ENCODE assay signal across 2 cellular contexts in the genomic region with DNA sequence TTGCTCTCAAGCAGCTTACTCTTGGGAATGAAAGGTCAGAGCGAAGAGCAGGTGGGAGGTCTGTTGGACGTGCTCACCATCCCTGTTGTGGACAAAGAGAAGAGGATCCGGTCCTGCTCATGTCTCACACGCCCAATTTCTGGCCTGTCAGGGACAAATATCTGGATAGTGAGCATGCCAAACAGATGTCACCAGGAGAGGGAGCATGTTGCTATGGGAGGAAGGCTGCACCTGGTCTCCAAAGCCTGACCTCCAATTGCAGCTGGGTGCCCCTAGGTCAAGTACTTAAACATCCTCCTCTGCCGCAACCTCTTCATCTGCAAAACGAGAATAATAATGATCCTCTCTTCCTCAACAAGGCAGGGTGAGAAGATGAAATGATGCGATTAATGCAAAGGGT.
TF ChIP-seq lines count a peak whose summit lies in the region.

No MANE protein-coding gene starts in this region.

TF ChIP-seq in SK-N-SH, 30 proteins besides CTCF, POLR2A, EP300 and RAD21 (continued from another document):
- no peak for TF ChIP-seq YY1 (IDR thresholded peaks at IDR 0.05; ENCODE audit: low read depth)
- no peak for TF ChIP-seq EZH2phosphoT487 (IDR thresholded peaks at IDR 0.05; ENCODE audit: borderline replicate concordance, low read depth)
- no peak for TF ChIP-seq POLR2AphosphoS5 (IDR thresholded peaks at IDR 0.05; ENCODE audit: low read depth, low read length)
- TF ChIP-seq RFX5 (IDR thresholded peaks at IDR 0.05; ENCODE audit: low read length): no peak
- no peak for TF ChIP-seq GABPA (IDR thresholded peaks at IDR 0.05; ENCODE audit: low read depth)
- no peak for TF ChIP-seq FOXM1 (IDR thresholded peaks at IDR 0.05; ENCODE audit: low read depth)
- TF ChIP-seq, protein P1, sequence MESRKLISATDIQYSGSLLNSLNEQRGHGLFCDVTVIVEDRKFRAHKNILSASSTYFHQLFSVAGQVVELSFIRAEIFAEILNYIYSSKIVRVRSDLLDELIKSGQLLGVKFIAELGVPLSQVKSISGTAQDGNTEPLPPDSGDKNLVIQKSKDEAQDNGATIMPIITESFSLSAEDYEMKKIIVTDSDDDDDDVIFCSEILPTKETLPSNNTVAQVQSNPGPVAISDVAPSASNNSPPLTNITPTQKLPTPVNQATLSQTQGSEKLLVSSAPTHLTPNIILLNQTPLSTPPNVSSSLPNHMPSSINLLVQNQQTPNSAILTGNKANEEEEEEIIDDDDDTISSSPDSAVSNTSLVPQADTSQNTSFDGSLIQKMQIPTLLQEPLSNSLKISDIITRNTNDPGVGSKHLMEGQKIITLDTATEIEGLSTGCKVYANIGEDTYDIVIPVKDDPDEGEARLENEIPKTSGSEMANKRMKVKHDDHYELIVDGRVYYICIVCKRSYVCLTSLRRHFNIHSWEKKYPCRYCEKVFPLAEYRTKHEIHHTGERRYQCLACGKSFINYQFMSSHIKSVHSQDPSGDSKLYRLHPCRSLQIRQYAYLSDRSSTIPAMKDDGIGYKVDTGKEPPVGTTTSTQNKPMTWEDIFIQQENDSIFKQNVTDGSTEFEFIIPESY (IDR thresholded peaks at IDR 0.05; ENCODE audit: borderline replicate concordance, low read depth): no peak
- TF ChIP-seq, protein P2, sequence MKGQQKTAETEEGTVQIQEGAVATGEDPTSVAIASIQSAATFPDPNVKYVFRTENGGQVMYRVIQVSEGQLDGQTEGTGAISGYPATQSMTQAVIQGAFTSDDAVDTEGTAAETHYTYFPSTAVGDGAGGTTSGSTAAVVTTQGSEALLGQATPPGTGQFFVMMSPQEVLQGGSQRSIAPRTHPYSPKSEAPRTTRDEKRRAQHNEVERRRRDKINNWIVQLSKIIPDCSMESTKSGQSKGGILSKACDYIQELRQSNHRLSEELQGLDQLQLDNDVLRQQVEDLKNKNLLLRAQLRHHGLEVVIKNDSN (IDR thresholded peaks at IDR 0.05; ENCODE audit: borderline replicate concordance, low read depth): no peak
- TF ChIP-seq RXRA (IDR thresholded peaks at IDR 0.05; ENCODE audit: borderline replicate concordance, low read depth): no peak
- TF ChIP-seq RCOR1 (IDR thresholded peaks at IDR 0.05; ENCODE audit: low read length): no peak
- TF ChIP-seq, protein P3, sequence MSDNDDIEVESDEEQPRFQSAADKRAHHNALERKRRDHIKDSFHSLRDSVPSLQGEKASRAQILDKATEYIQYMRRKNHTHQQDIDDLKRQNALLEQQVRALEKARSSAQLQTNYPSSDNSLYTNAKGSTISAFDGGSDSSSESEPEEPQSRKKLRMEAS (IDR thresholded peaks at IDR 0.05; ENCODE audit: low read depth): no peak
- TF ChIP-seq GATA2 (CRISPR knock-in tag; IDR thresholded peaks at IDR 0.05): no peak
- TF ChIP-seq TCF12 (IDR thresholded peaks at IDR 0.05): no peak
- no peak for TF ChIP-seq SIN3A (IDR thresholded peaks at IDR 0.05; ENCODE audit: borderline replicate concordance, low read depth, low read length)
- no peak for TF ChIP-seq SMC3 (IDR thresholded peaks at IDR 0.05; ENCODE audit: low read depth, low read length)
- TF ChIP-seq, protein P4, sequence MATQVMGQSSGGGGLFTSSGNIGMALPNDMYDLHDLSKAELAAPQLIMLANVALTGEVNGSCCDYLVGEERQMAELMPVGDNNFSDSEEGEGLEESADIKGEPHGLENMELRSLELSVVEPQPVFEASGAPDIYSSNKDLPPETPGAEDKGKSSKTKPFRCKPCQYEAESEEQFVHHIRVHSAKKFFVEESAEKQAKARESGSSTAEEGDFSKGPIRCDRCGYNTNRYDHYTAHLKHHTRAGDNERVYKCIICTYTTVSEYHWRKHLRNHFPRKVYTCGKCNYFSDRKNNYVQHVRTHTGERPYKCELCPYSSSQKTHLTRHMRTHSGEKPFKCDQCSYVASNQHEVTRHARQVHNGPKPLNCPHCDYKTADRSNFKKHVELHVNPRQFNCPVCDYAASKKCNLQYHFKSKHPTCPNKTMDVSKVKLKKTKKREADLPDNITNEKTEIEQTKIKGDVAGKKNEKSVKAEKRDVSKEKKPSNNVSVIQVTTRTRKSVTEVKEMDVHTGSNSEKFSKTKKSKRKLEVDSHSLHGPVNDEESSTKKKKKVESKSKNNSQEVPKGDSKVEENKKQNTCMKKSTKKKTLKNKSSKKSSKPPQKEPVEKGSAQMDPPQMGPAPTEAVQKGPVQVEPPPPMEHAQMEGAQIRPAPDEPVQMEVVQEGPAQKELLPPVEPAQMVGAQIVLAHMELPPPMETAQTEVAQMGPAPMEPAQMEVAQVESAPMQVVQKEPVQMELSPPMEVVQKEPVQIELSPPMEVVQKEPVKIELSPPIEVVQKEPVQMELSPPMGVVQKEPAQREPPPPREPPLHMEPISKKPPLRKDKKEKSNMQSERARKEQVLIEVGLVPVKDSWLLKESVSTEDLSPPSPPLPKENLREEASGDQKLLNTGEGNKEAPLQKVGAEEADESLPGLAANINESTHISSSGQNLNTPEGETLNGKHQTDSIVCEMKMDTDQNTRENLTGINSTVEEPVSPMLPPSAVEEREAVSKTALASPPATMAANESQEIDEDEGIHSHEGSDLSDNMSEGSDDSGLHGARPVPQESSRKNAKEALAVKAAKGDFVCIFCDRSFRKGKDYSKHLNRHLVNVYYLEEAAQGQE (IDR thresholded peaks at IDR 0.05; ENCODE audit: low read depth, low read length): no peak
- TF ChIP-seq JUND (IDR thresholded peaks at IDR 0.05): no peak
- no peak for TF ChIP-seq MXI1 (IDR thresholded peaks at IDR 0.05; ENCODE audit: low read depth, low read length)
TF ChIP-seq in SK-N-SH: peak in this region for 0.

TF ChIP-seq in SK-N-SH treated with all-trans-retinoic acid at 6 μM for 48 hours, 23 proteins besides CTCF, POLR2A, EP300 and RAD21 (continued from another document):
- TF ChIP-seq ARNTL (CRISPR knock-in tag; IDR thresholded peaks at IDR 0.05; ENCODE audit: borderline replicate concordance, low read depth): no peak
- TF ChIP-seq, protein P5, sequence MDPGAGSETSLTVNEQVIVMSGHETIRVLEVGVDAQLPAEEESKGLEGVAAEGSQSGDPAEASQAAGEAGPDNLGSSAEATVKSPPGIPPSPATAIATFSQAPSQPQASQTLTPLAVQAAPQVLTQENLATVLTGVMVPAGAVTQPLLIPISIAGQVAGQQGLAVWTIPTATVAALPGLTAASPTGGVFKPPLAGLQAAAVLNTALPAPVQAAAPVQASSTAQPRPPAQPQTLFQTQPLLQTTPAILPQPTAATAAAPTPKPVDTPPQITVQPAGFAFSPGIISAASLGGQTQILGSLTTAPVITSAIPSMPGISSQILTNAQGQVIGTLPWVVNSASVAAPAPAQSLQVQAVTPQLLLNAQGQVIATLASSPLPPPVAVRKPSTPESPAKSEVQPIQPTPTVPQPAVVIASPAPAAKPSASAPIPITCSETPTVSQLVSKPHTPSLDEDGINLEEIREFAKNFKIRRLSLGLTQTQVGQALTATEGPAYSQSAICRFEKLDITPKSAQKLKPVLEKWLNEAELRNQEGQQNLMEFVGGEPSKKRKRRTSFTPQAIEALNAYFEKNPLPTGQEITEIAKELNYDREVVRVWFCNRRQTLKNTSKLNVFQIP (CRISPR knock-in tag; IDR thresholded peaks at IDR 0.05; ENCODE audit: borderline replicate concordance, low read depth): no peak
- TF ChIP-seq TCF4 (CRISPR knock-in tag; IDR thresholded peaks at IDR 0.05; ENCODE audit: borderline replicate concordance): no peak
- no peak for TF ChIP-seq ESRRG (CRISPR knock-in tag; IDR thresholded peaks at IDR 0.05)
- TF ChIP-seq, protein P6, sequence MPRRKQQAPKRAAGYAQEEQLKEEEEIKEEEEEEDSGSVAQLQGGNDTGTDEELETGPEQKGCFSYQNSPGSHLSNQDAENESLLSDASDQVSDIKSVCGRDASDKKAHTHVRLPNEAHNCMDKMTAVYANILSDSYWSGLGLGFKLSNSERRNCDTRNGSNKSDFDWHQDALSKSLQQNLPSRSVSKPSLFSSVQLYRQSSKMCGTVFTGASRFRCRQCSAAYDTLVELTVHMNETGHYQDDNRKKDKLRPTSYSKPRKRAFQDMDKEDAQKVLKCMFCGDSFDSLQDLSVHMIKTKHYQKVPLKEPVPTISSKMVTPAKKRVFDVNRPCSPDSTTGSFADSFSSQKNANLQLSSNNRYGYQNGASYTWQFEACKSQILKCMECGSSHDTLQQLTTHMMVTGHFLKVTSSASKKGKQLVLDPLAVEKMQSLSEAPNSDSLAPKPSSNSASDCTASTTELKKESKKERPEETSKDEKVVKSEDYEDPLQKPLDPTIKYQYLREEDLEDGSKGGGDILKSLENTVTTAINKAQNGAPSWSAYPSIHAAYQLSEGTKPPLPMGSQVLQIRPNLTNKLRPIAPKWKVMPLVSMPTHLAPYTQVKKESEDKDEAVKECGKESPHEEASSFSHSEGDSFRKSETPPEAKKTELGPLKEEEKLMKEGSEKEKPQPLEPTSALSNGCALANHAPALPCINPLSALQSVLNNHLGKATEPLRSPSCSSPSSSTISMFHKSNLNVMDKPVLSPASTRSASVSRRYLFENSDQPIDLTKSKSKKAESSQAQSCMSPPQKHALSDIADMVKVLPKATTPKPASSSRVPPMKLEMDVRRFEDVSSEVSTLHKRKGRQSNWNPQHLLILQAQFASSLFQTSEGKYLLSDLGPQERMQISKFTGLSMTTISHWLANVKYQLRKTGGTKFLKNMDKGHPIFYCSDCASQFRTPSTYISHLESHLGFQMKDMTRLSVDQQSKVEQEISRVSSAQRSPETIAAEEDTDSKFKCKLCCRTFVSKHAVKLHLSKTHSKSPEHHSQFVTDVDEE (CRISPR knock-in tag; IDR thresholded peaks at IDR 0.05): no peak
- no peak for TF ChIP-seq CSDC2 (CRISPR knock-in tag; IDR thresholded peaks at IDR 0.05)
- TF ChIP-seq, protein P7, sequence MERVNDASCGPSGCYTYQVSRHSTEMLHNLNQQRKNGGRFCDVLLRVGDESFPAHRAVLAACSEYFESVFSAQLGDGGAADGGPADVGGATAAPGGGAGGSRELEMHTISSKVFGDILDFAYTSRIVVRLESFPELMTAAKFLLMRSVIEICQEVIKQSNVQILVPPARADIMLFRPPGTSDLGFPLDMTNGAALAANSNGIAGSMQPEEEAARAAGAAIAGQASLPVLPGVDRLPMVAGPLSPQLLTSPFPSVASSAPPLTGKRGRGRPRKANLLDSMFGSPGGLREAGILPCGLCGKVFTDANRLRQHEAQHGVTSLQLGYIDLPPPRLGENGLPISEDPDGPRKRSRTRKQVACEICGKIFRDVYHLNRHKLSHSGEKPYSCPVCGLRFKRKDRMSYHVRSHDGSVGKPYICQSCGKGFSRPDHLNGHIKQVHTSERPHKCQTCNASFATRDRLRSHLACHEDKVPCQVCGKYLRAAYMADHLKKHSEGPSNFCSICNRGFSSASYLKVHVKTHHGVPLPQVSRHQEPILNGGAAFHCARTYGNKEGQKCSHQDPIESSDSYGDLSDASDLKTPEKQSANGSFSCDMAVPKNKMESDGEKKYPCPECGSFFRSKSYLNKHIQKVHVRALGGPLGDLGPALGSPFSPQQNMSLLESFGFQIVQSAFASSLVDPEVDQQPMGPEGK (CRISPR knock-in tag; IDR thresholded peaks at IDR 0.05; ENCODE audit: borderline replicate concordance): no peak
- TF ChIP-seq ISL1 (CRISPR knock-in tag; IDR thresholded peaks at IDR 0.05): no peak
- TF ChIP-seq PPARA (CRISPR knock-in tag; IDR thresholded peaks at IDR 0.05; ENCODE audit: borderline replicate concordance): no peak
- no peak for TF ChIP-seq OSR1 (CRISPR knock-in tag; IDR thresholded peaks at IDR 0.05)
- no peak for TF ChIP-seq ZNF565 (CRISPR knock-in tag; conservative IDR thresholded peaks at IDR 0.05; ENCODE audit: low read depth)
- no peak for TF ChIP-seq ZC3H10 (CRISPR knock-in tag; IDR thresholded peaks at IDR 0.05)
- TF ChIP-seq, protein P8, sequence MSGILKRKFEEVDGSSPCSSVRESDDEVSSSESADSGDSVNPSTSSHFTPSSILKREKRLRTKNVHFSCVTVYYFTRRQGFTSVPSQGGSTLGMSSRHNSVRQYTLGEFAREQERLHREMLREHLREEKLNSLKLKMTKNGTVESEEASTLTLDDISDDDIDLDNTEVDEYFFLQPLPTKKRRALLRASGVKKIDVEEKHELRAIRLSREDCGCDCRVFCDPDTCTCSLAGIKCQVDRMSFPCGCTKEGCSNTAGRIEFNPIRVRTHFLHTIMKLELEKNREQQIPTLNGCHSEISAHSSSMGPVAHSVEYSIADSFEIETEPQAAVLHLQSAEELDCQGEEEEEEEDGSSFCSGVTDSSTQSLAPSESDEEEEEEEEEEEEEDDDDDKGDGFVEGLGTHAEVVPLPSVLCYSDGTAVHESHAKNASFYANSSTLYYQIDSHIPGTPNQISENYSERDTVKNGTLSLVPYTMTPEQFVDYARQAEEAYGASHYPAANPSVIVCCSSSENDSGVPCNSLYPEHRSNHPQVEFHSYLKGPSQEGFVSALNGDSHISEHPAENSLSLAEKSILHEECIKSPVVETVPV (CRISPR knock-in tag; IDR thresholded peaks at IDR 0.05): no peak
